ENCODE assay signal across 13 cellular contexts in the genomic region with DNA sequence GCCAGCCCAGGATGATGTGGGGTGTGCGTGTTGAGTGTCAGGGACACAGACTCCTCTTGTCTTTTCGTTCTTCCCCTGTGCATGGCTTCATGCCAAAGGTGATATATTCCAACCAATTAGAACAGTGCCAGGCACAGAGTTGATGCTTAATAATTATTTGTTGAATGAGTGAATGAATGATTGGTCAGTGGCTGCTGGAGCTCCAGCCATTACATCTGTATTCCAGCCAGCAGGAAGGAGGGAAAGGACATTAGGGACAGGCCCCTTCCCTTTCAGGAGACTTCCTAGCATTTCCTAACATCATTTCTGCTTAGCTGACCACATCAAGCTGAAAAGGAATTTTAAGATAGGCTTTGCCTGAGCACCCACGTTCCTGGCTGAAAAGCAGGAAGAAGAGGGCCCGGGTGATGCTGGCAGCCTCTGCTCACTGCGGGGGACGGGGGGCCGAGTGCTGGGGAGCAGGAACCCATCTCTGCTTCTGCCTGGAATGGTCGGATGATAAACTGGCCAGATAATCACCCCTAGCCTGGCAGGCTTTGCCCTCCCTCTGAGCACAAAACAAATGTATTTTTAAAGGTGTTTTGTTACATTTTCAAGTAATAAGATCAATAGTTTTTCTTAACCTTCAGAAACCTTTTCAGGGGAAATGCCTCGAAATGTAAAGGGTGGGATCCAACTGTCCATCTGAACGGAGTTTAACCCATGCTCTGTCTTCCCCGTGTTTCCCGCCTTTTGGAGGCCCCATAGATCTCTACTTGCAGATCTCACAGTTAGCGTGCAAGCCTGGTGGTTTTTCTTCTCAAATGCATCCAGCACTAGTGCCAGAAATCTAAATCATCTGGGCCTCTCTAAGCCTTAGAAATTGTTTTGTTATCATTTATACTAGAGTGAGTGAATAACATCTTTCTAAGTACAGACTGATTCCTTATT. TPM values are rescaled to one million over a fixed set of nuclear protein-coding genes. Genes with fewer than 3 reads are reported as not detected.
"Had no signal": no experiment of that assay in that cellular context is flagged by ENCODE, and none has a peak within 500 bp of the region (broad histone marks: within the 10 kb centered on the region; RNA-seq: fewer than 3 reads in every experiment).

No MANE protein-coding gene starts in this region.

- H3K4me3 ChIP-seq: body of pancreas, coronary artery, esophagus muscularis mucosa, left lung, mucosa of descending colon, pancreas had no signal

- H3K27me3 ChIP-seq: body of pancreas, esophagus muscularis mucosa, left lung, pancreas had no signal

- ATAC-seq: body of pancreas; mucosa of descending colon; naive thymus-derived CD4-positive, alpha-beta T cell had no signal

- H3K4me1 ChIP-seq: body of pancreas, esophagus muscularis mucosa, pancreas had no signal

- H3K27ac ChIP-seq: body of pancreas, coronary artery, esophagus muscularis mucosa, left lung, pancreas had no signal

- H3K9me3 ChIP-seq: body of pancreas, esophagus muscularis mucosa, left lung, mucosa of descending colon, pancreas had no signal

- DNase-seq: activated CD4-positive, alpha-beta T cell treated with anti-CD3 and anti-CD28 coated beads, Interleukin-2, amount 50 U/mL, for 48 hours; activated CD4-positive, CD25-positive, alpha-beta regulatory T cell treated with anti-CD3 and anti-CD28 coated beads, Interleukin-2, amount 50 U/mL, for 72 hours; amniotic stem cell; body of pancreas; naive thymus-derived CD4-positive, alpha-beta T cell; pancreas; stimulated activated CD4-positive, alpha-beta T cell treated with anti-CD3 and anti-CD28 coated beads, Interleukin-12 subunit alpha, Interleukin-12 subunit beta, amount 100 ng/mL, for 4 hours; stimulated activated CD4-positive, alpha-beta T cell treated with anti-CD3 and anti-CD28 coated beads, Interleukin-2, amount 100 ng/mL, for 24 hours had no signal

RNA-seq across cellular contexts. Expression of gene RSPH1, which starts 56.6 kb away (rescaled TPM):
- total RNA-seq: activated T-helper 2 cell treated with anti-CD3 and anti-CD28 coated beads, Interferon-gamma antibody, Interleukin-2, Interleukin-4, amounts not matched to agents 10 μg/mL and 5 μg/mL and 100 μg/mL, durations not matched to agents 14 hours and 24 hours and 36 hours had no signal
